Comparison of ENCODE assay signal across 8 cellular contexts in the genomic region with DNA sequence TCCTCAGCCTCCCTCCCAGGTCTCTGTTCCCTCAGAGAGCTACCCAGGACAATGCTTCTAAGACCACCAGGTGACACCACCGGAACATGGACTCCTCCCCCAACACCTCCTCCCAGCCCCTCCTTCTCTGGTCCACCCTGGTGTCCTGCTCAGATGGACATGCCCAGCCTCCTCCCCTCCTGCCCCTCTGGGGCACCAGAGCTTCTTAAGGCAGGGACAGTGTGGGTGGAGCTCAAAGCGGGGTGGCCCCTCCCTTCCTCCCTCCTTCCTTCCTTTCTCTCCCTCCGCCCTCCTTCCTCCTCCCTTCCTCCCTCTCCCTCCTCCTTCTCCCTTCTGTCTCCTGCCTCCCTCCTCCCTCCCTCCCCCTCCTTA. TPM values are rescaled to one million over a fixed set of nuclear protein-coding genes. Genes with fewer than 3 reads are reported as not detected.
DNase-seq lines count a peak whose midpoint lies in the region; ATAC-seq and TF ChIP-seq lines count a peak whose summit lies in the region.
"Had no signal": no experiment of that assay in that cellular context is flagged by ENCODE, and none has a peak within 500 bp of the region (broad histone marks: within the 10 kb centered on the region; RNA-seq: fewer than 3 reads in every experiment).

No MANE protein-coding gene starts in this region.

- ATAC-seq in Panc1: 0 out of 2 replicates have a peak, but pooled peaks have one; percentile 49
- peak; percentile 21 for ATAC-seq in foreskin keratinocyte
- no peak for ATAC-seq in GM18873 (IDR thresholded peaks at IDR 0.05; ENCODE audit: low FRiP score, unreplicated experiment)
- ATAC-seq in HG02642 (IDR thresholded peaks at IDR 0.05; ENCODE audit: poor library complexity, unreplicated experiment): no peak

- H3K36me3 ChIP-seq in Panc1 (ENCODE audit: control insufficient read depth, insufficient read depth, low read length): no peaks in the 10 kb centered on the region
- H3K36me3 ChIP-seq in trophoblast cell (ENCODE audit: control insufficient read depth in 1 of 2, insufficient read depth in 2 of 2, low read length in 2 of 2): no peaks in the 10 kb centered on the region
- H3K36me3 ChIP-seq: heart left ventricle had no signal

- H3K18ac ChIP-seq in trophoblast cell (ENCODE audit: low read length): no peak overlapping the region

- in situ Hi-C loops in Panc1 (cut with HindIII; ENCODE audit: low pct_unique_long_range_greater_than_20kb, low sequenced_read_pairs): no loop called here

- intact Hi-C loops in Panc1 (cut with micrococcal nuclease; ENCODE audit: unreplicated experiment): no loop called here

- H3K23ac ChIP-seq in trophoblast cell (ENCODE audit: low read length): no peak overlapping the region

- H3K4me2 ChIP-seq in trophoblast cell (ENCODE audit: low read length): no peak overlapping the region

- H3K4me3 ChIP-seq in GM12865 (ENCODE audit: low read depth, low read length) (peak overlapping the region; percentile 24; the same call in 1 of the 2 replicates), Panc1 (ENCODE audit: low read depth in 2 of 2, low read length in 2 of 2) (no peak overlapping the region; a peak in 1 of 4 replicates), trophoblast cell (ENCODE audit: low read depth, low read length) (no peak overlapping the region)

- DNase-seq in GM12865 (ENCODE audit: low read depth) (peak; percentile 38), Panc1 (ENCODE audit: low read depth, low spot score) (no peak), foreskin keratinocyte (no peak), trophoblast cell (no peak), NCI-H2196 treated with DMSO at 0.1 percent for 48 hours (lab: John Stamatoyannopoulos, UW; ENCODE audit: unreplicated experiment) (no peak)

- BruUV-seq in Panc1 (replicated peaks; lab: Mats Ljungman, UMichigan): no TSS peak

- H2BK12ac ChIP-seq in trophoblast cell (ENCODE audit: low read length): peak overlapping the region; percentile 2

- peaks cover 9% of the 10 kb centered on the region for H3K79me1 ChIP-seq in trophoblast cell (ENCODE audit: low read length)

- no peak overlapping the region for H4K12ac ChIP-seq in trophoblast cell (ENCODE audit: low read depth, low read length)

- H3K79me2 ChIP-seq in trophoblast cell (ENCODE audit: control insufficient read depth, insufficient read depth, low read length, poor library complexity): no peaks in the 10 kb centered on the region

- no peak overlapping the region for H3K27ac ChIP-seq in Panc1 (ENCODE audit: low read length)
- no peak overlapping the region for H3K27ac ChIP-seq in foreskin keratinocyte
- H3K27ac ChIP-seq in trophoblast cell (ENCODE audit: low read depth, low read length): no peak overlapping the region

- no CpG with 5 or more reads among the region's 3 CpGs for WGBS in trophoblast cell (ENCODE audit: extremely low coverage, insufficient coverage, insufficient read length)

- H3K27me3 ChIP-seq in Panc1 (ENCODE audit: control insufficient read depth, insufficient read depth, low read length): no peaks in the 10 kb centered on the region
- H3K27me3 ChIP-seq in foreskin keratinocyte: no peaks in the 10 kb centered on the region
- H3K27me3 ChIP-seq in trophoblast cell (ENCODE audit: insufficient read depth, low read length): no peaks in the 10 kb centered on the region
- H3K27me3 ChIP-seq: heart left ventricle had no signal

- TF ChIP-seq CTCF in GM12865 (IDR thresholded peaks at IDR 0.05; ENCODE audit: insufficient read depth, low read depth, low read length, missing control alignments) (no peak), Panc1 (IDR thresholded peaks at IDR 0.05) (no peak), foreskin keratinocyte (conservative IDR thresholded peaks at IDR 0.05) (no peak)

- CTCF ChIA-PET in Panc1 (lab: Charles Lee): interaction anchor here (0.7 kb wide), 2 partner anchors 20 to 27 kb away, joined by 5 to 11 read pairs; no protein-coding TSS in a partner anchor

- H3K14ac ChIP-seq in trophoblast cell (ENCODE audit: low read length): no peak overlapping the region

- H3K9me3 ChIP-seq in Panc1 (ENCODE audit: control insufficient read depth, insufficient read depth, low read depth, low read length) (no peaks in the 10 kb centered on the region), trophoblast cell (ENCODE audit: insufficient read depth, low read depth, low read length) (peaks cover 3% of the 10 kb centered on the region)
- H3K9me3 ChIP-seq: heart left ventricle had no signal

- H4K91ac ChIP-seq in trophoblast cell (ENCODE audit: low read depth, low read length): no peak overlapping the region

- H2AFZ ChIP-seq in trophoblast cell (ENCODE audit: insufficient read depth, low read length, poor library complexity): no peak overlapping the region

- no peak overlapping the region for H2BK120ac ChIP-seq in trophoblast cell (ENCODE audit: insufficient read depth, low read length, poor library complexity)

- no peaks in the 10 kb centered on the region; the same call in 1 of the 2 replicates for H3K4me1 ChIP-seq in Panc1 (ENCODE audit: control insufficient read depth, insufficient read depth, low read length)
- H3K4me1 ChIP-seq in foreskin keratinocyte: no peaks in the 10 kb centered on the region
- peaks cover 0 to 3% of the 10 kb centered on the region in 2 experiments for H3K4me1 ChIP-seq in trophoblast cell (ENCODE audit: control insufficient read depth in 1 of 2, insufficient read depth in 2 of 2, low read length in 2 of 2)

- no peak overlapping the region for H2AK5ac ChIP-seq in trophoblast cell (ENCODE audit: low read length)

- H2BK5ac ChIP-seq in trophoblast cell (ENCODE audit: low read depth, low read length, poor library complexity): no peak overlapping the region

- H3K9ac ChIP-seq in trophoblast cell (ENCODE audit: low read length): no peak overlapping the region

- POLR2A ChIA-PET in Panc1 (lab: Charles Lee): no interaction called here

- H4K8ac ChIP-seq in trophoblast cell (ENCODE audit: low read depth, low read length): peak overlapping the region; percentile 15

- H3K4ac ChIP-seq in trophoblast cell (ENCODE audit: low read depth, low read length): no peak overlapping the region

RNA-seq across cellular contexts. Expression of gene TRPV3, which starts 22.7 kb away (rescaled TPM):
- 0.31 TPM for total RNA-seq in Panc1 (2021; ENCODE audit: unreplicated experiment)
- 0.42 TPM for polyA plus RNA-seq in Panc1 (2012; ENCODE audit: insufficient read length)
- total RNA-seq in foreskin keratinocyte: 7.7 and 14.8 TPM in 2 replicates
- polyA plus RNA-seq in foreskin keratinocyte: 2.3 and 3.5 TPM in 2 replicates
- 0.29 and 0.57 TPM in 2 replicates for polyA plus RNA-seq in trophoblast cell (2013)

RNA-seq across cellular contexts. Expression of gene ASPA, which starts 59.1 kb away (rescaled TPM):
- not detected for total RNA-seq in Panc1 (2021; ENCODE audit: unreplicated experiment)
- polyA plus RNA-seq in Panc1 (2012; ENCODE audit: insufficient read length): not detected
- not detected in 2 replicates for total RNA-seq in foreskin keratinocyte
- not detected in 2 replicates for polyA plus RNA-seq in foreskin keratinocyte
- not detected in 2 replicates for polyA plus RNA-seq in trophoblast cell (2013)

Comparison
In these comparisons a context has a peak if more than half of its experiments do, and no peak if none do; other contexts are left out.
1. ATAC-seq: peak in Panc1 (single experiment) and foreskin keratinocyte (single experiment); none in GM18873 (single experiment) and HG02642 (single experiment).